In the genomic region with DNA sequence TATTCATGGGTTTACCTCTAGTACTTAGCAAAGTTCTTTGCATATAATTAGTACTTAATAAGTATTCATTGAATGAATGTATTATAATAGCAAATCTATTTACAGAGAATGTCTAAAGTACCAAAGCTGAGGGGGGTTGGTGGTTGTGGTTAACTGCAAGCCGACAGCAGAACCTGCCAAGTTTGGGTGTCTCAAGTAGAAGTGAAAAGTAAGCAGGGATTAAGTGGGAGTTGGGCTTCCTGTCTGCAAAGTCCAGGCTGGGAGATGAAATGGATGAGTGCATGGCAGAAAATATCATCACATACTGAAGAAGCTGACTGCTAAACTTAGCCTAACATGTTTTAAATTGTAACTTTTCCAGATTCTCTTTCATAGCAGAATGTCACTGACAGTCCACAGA, we compare ENCODE assay signal across 18 cellular contexts.
DNase-seq lines count a peak whose midpoint lies in the region; ATAC-seq and TF ChIP-seq lines count a peak whose summit lies in the region.
"Had no signal": no experiment of that assay in that cellular context is flagged by ENCODE, and none has a peak within 500 bp of the region (broad histone marks: within the 10 kb centered on the region; RNA-seq: fewer than 3 reads in every experiment).

No MANE protein-coding gene starts in this region.

- H3K4me2 ChIP-seq in GM23248 (ENCODE audit: unreplicated experiment), result no peak overlapping the region

- in situ Hi-C loops in GM23248 (cut with MboI) (no loop called here), astrocyte of the cerebellum (cut with HindIII; ENCODE audit: low sequenced_read_pairs) (loop anchor here (5.0 kb wide), 1 partner anchor 55 kb away; no protein-coding TSS in a partner anchor)

- peak; percentile 87 for DNase-seq in A673 (ENCODE audit: low spot score)
- DNase-seq in GM23248, result peak; percentile 14
- DNase-seq in astrocyte of the cerebellum (ENCODE audit: low read depth), result peak; percentile 64
- DNase-seq in kidney tubule cell (ENCODE audit: low spot score), result peak; percentile 18
- no peak for DNase-seq in activated effector memory CD4-positive, alpha-beta T cell treated with Interleukin-2 at 50 U/mL for 16 hours
- DNase-seq: activated CD4-positive, alpha-beta memory T cell treated with anti-CD3 and anti-CD28 coated beads for 36 hours; activated T-cell treated with anti-CD3 and anti-CD28 coated beads, Interleukin-2, amount 50 U/mL, for 72 hours; head of caudate nucleus; Kasumi-1; NCI-H1436 treated with DMSO at 0.1 percent for 48 hours; PC-3; spleen; stimulated activated naive B cell treated with anti-CD40 and anti-IgM and Interleukin-4, amounts not matched to agents 10 μg/mL and 1 μg/mL and 100 μg/mL, for 72 hours had no signal

- no peak overlapping the region for H3K4me3 ChIP-seq in A673 (ENCODE audit: low read depth, low read length, poor library complexity, severe bottlenecking)
- no peak overlapping the region for H3K4me3 ChIP-seq in GM23248
- no peak overlapping the region for H3K4me3 ChIP-seq in astrocyte of the cerebellum (ENCODE audit: low read depth, low read length)
- H3K4me3 ChIP-seq: coronary artery, spleen had no signal

- BruUV-seq in A673 (replicated peaks; lab: Mats Ljungman, UMichigan), result no TSS peak

- H3K79me2 ChIP-seq in GM23248 (ENCODE audit: insufficient read depth), result peaks cover 84% of the 10 kb centered on the region

- no peak overlapping the region for H3K27ac ChIP-seq in A673 (ENCODE audit: low read depth, low read length, poor library complexity, severe bottlenecking)
- H3K27ac ChIP-seq in GM23248, result no peak overlapping the region
- H3K27ac ChIP-seq: coronary artery, HL-60 had no signal

- no peak overlapping the region for H2AFZ ChIP-seq in GM23248

- ATAC-seq in HG03039 (IDR thresholded peaks at IDR 0.05; ENCODE audit: unreplicated experiment), result no peak
- ATAC-seq in HG03045 (IDR thresholded peaks at IDR 0.05; ENCODE audit: unreplicated experiment), result no peak
- ATAC-seq in GM21381 (IDR thresholded peaks at IDR 0.05; ENCODE audit: unreplicated experiment), result no peak
- ATAC-seq: activated T-cell treated with anti-CD3 and anti-CD28 coated beads, Interleukin-2, amount 50 U/mL, for 72 hours; PC-3; stimulated activated naive B cell treated with anti-CD40 and anti-IgM and Interleukin-4, amounts not matched to agents 10 μg/mL and 1 μg/mL and 100 μg/mL, for 72 hours had no signal

- H3F3A ChIP-seq in GM23248 (ENCODE audit: insufficient read depth), result peaks cover 13% of the 10 kb centered on the region; the same call in 1 of the 2 replicates

- TF ChIP-seq CTCF in A673 (conservative IDR thresholded peaks at IDR 0.05; ENCODE audit: low read depth, low read length) (no peak), astrocyte of the cerebellum (IDR thresholded peaks at IDR 0.05; ENCODE audit: low read depth, low read length, missing control alignments) (no peak)

- CTCF ChIA-PET in A673 (lab: Charles Lee), result no interaction called here

- 87 to 97% methylated on average over 1 of the region's 1 CpG for WGBS in GM23248 (ENCODE audit: low coverage in 1 of 2, low lambda C conversion rate in 2 of 2, missing lambda C conversion rate in 2 of 2), 2 experiments

- no peaks in the 10 kb centered on the region for H3K9me2 ChIP-seq in GM23248 (ENCODE audit: insufficient read depth)

- H3K27me3 ChIP-seq in A673 (replicated peaks; ENCODE audit: insufficient read depth, low read depth, low read length, poor library complexity), result no peaks in the 10 kb centered on the region
- no peaks in the 10 kb centered on the region for H3K27me3 ChIP-seq in GM23248 (replicated peaks; ENCODE audit: insufficient read depth)
- H3K27me3 ChIP-seq: spleen had no signal

- H3K36me3 ChIP-seq in A673 (ENCODE audit: insufficient read depth, low read length, poor library complexity, severe bottlenecking) (no peaks in the 10 kb centered on the region), GM23248 (ENCODE audit: low read depth) (peaks cover 11% of the 10 kb centered on the region; the same call in 1 of the 2 replicates)

- H3K9me3 ChIP-seq in A673 (ENCODE audit: low read depth, low read length, poor library complexity, severe bottlenecking) (no peaks in the 10 kb centered on the region), GM23248 (ENCODE audit: low read depth) (no peaks in the 10 kb centered on the region)
- H3K9me3 ChIP-seq: spleen had no signal

- H3K4me1 ChIP-seq in A673 (ENCODE audit: insufficient read depth, low read length, poor library complexity, severe bottlenecking) (peaks cover 31% of the 10 kb centered on the region), GM23248 (ENCODE audit: insufficient read depth) (no peaks in the 10 kb centered on the region)

- intact Hi-C loops in A673 (cut with micrococcal nuclease; ENCODE audit: unreplicated experiment), result no loop called here

- H3K9ac ChIP-seq in GM23248, result no peak overlapping the region

- POLR2A ChIA-PET in A673 (lab: Charles Lee; ENCODE audit: low non-redundant PET), result interaction anchor here (0.6 kb wide), 1 partner anchor 10 kb away, joined by 4 read pairs; no protein-coding TSS in a partner anchor

- H4K20me1 ChIP-seq in GM23248 (ENCODE audit: insufficient read depth), result no peaks in the 10 kb centered on the region
